8 cellular contexts compared by ENCODE assay signal in the genomic region with DNA sequence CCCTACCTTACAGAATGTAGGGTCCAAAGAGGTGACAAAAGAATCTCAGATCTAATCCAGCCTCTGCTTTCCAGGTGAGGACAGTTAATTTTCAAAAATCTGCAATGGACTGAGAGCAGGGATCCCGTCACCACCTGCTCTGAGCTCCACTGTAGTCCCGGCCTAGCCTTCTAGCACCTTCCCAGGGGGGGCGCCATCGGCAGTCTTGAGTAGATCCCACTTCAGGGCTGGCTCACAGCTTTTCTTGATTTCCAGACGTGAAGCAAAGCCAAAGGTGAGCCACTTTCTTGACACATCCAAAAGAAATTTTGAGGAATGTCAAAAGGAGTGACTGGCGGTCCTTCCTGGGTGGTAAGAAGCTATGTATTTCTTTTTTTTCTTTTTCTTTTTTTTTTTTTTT.
A peak's percentile ranks its signal among the peaks of the same experiment; 100 is the strongest.
DNase-seq lines count a peak whose midpoint lies in the region; ATAC-seq, FAIRE-seq and TF ChIP-seq lines count a peak whose summit lies in the region.

No MANE protein-coding gene starts in this region.

- CTCF ChIA-PET in WTC11 (lab: Charles Lee), result interaction anchor here (0.6 to 3.6 kb wide), 66 partner anchors 17 to 965 kb away, joined by 3 to 69 read pairs (median 4); a partner anchor contains a TSS

- H3K4me1 Mint-ChIP-seq in WTC11, result no peaks in the 10 kb centered on the region
- peaks cover 14% of the 10 kb centered on the region for H3K4me1 Mint-ChIP-seq in activated T-helper 2 cell treated with anti-CD3 and anti-CD28 coated beads, Interferon-gamma antibody, Interleukin-2, Interleukin-4, amounts not matched to agents 10 μg/mL and 5 μg/mL and 100 μg/mL, durations not matched to agents 14 hours and 24 hours and 36 hours (ENCODE audit: low read depth)

- no peak overlapping the region for H3K27ac ChIP-seq in keratinocyte (ENCODE audit: control insufficient read depth, insufficient read depth, low read length)

- no peak overlapping the region for H3K4me3 Mint-ChIP-seq in WTC11
- no peak overlapping the region for H3K4me3 Mint-ChIP-seq in activated T-helper 2 cell treated with anti-CD3 and anti-CD28 coated beads, Interferon-gamma antibody, Interleukin-2, Interleukin-4, amounts not matched to agents 10 μg/mL and 5 μg/mL and 100 μg/mL, durations not matched to agents 14 hours and 24 hours and 36 hours (ENCODE audit: low read depth)

- ATAC-seq in WTC11 (peak; percentile 63), GM21526 (IDR thresholded peaks at IDR 0.05; ENCODE audit: low FRiP score, unreplicated experiment) (no peak), HG02973 (IDR thresholded peaks at IDR 0.05; ENCODE audit: unreplicated experiment) (no peak), HG03442 (IDR thresholded peaks at IDR 0.05; ENCODE audit: unreplicated experiment) (no peak)

- H3K4me1 ChIP-seq in keratinocyte (ENCODE audit: control insufficient read depth, extremely low read depth, insufficient read depth, low read length), result peaks cover 8% of the 10 kb centered on the region

- no peak for FAIRE-seq in keratinocyte (lab: Jason Lieb, UNC)

- H3K79me2 ChIP-seq in keratinocyte (ENCODE audit: control insufficient read depth, insufficient read depth, low read length), result no peaks in the 10 kb centered on the region

- DNase-seq in ACHN (peak; percentile 17), GM19238 (ENCODE audit: insufficient read length, low spot score) (peak; percentile 29), WTC11 (ENCODE audit: low spot score) (peak; percentile 76), keratinocyte (ENCODE audit: low read depth, low spot score) (no peak)
- DNase-seq in activated T-helper 2 cell treated with anti-CD3 and anti-CD28 coated beads, Interferon-gamma antibody, Interleukin-2, Interleukin-4, amounts not matched to agents 10 μg/mL and 5 μg/mL and 100 μg/mL, durations not matched to agents 14 hours and 24 hours and 36 hours (ENCODE audit: low spot score), result no peak

- H3K27me3 Mint-ChIP-seq in WTC11 (ENCODE audit: low read depth), result no peaks in the 10 kb centered on the region
- no peaks in the 10 kb centered on the region for H3K27me3 Mint-ChIP-seq in activated T-helper 2 cell treated with anti-CD3 and anti-CD28 coated beads, Interferon-gamma antibody, Interleukin-2, Interleukin-4, amounts not matched to agents 10 μg/mL and 5 μg/mL and 100 μg/mL, durations not matched to agents 14 hours and 24 hours and 36 hours (ENCODE audit: low read depth)

- H3K9me3 ChIP-seq in keratinocyte (ENCODE audit: control insufficient read depth, low read depth, low read length), result no peaks in the 10 kb centered on the region

- intact Hi-C loops in activated T-helper 2 cell treated with anti-CD3 and anti-CD28 coated beads, Interferon-gamma antibody, Interleukin-2, Interleukin-4, amounts not matched to agents 10 μg/mL and 5 μg/mL and 100 μg/mL, durations not matched to agents 14 hours and 24 hours and 36 hours (cut with micrococcal nuclease), result loop anchor here (1.0 to 10.0 kb wide), 8 partner anchors 132 to 811 kb away; no protein-coding TSS in a partner anchor

- POLR2A ChIA-PET in WTC11 (lab: Charles Lee), result interaction anchor here (0.7 to 2.1 kb wide), 2 partner anchors 69 to 509 kb away, joined by 3 to 8 read pairs; a partner anchor contains a TSS

- H3K36me3 ChIP-seq in keratinocyte (ENCODE audit: control insufficient read depth in 2 of 2, extremely low read depth in 1 of 2, insufficient read depth in 2 of 2, low read length in 2 of 2), result no peaks in the 10 kb centered on the region

- H3K36me3 Mint-ChIP-seq in WTC11, result no peaks in the 10 kb centered on the region
- H3K36me3 Mint-ChIP-seq in activated T-helper 2 cell treated with anti-CD3 and anti-CD28 coated beads, Interferon-gamma antibody, Interleukin-2, Interleukin-4, amounts not matched to agents 10 μg/mL and 5 μg/mL and 100 μg/mL, durations not matched to agents 14 hours and 24 hours and 36 hours (ENCODE audit: low read depth), result no peaks in the 10 kb centered on the region

- H3K4me3 ChIP-seq in keratinocyte (ENCODE audit: control insufficient read depth in 2 of 3, extremely low read depth in 1 of 3, insufficient read depth in 2 of 3, low read depth in 1 of 3, low read length in 3 of 3), result no peak overlapping the region

- H2AFZ ChIP-seq in keratinocyte (ENCODE audit: control insufficient read depth, low read length), result no peak overlapping the region

- H3K4me2 ChIP-seq in keratinocyte (ENCODE audit: control insufficient read depth, extremely low read depth, insufficient read depth, low read depth, low read length), result no peak overlapping the region

- dilution Hi-C loops in keratinocyte (cut with MboI; ENCODE audit: extremely low pct_ligation_motif_present, low sequenced_read_pairs), result no loop called here

- H3K27ac Mint-ChIP-seq in WTC11, result no peak overlapping the region
- no peak overlapping the region for H3K27ac Mint-ChIP-seq in activated T-helper 2 cell treated with anti-CD3 and anti-CD28 coated beads, Interferon-gamma antibody, Interleukin-2, Interleukin-4, amounts not matched to agents 10 μg/mL and 5 μg/mL and 100 μg/mL, durations not matched to agents 14 hours and 24 hours and 36 hours

- H3K9me1 ChIP-seq in keratinocyte (ENCODE audit: control insufficient read depth, extremely low read depth, insufficient read depth, low read length), result no peaks in the 10 kb centered on the region

- H3K27me3 ChIP-seq in keratinocyte (ENCODE audit: control insufficient read depth, extremely low read depth, insufficient read depth, low read length), result peaks cover 3% of the 10 kb centered on the region

- H3K9me3 Mint-ChIP-seq in WTC11, result no peaks in the 10 kb centered on the region
- H3K9me3 Mint-ChIP-seq in activated T-helper 2 cell treated with anti-CD3 and anti-CD28 coated beads, Interferon-gamma antibody, Interleukin-2, Interleukin-4, amounts not matched to agents 10 μg/mL and 5 μg/mL and 100 μg/mL, durations not matched to agents 14 hours and 24 hours and 36 hours, result no peaks in the 10 kb centered on the region

- TF ChIP-seq CTCF in WTC11 (IDR thresholded peaks at IDR 0.05) (no peak; the same call in 1 of the 2 replicates), keratinocyte (optimal IDR thresholded peaks at IDR 0.05 in 1 of 3, IDR thresholded peaks at IDR 0.05 in 1 of 3, conservative IDR thresholded peaks at IDR 0.05 in 1 of 3; ENCODE audit: extremely low read depth in 1 of 3, insufficient read depth in 2 of 3, low read length in 3 of 3) (peak; percentile 41 to 54 (median 42))

- no peaks in the 10 kb centered on the region for H4K20me1 ChIP-seq in keratinocyte (ENCODE audit: control insufficient read depth, extremely low read depth, insufficient read depth, low read length)

- in situ Hi-C loops in ACHN (cut with HindIII; ENCODE audit: low pct_ligation_motif_present, low pct_unique_long_range_greater_than_20kb, low sequenced_read_pairs), result no loop called here

- no peak overlapping the region for H3K9ac ChIP-seq in keratinocyte (ENCODE audit: control insufficient read depth, extremely low read depth, insufficient read depth, low read length)

TF ChIP-seq in WTC11, 78 proteins besides CTCF, POLR2A, EP300 and RAD21 (continues in another document):
- TF ChIP-seq, protein P1, sequence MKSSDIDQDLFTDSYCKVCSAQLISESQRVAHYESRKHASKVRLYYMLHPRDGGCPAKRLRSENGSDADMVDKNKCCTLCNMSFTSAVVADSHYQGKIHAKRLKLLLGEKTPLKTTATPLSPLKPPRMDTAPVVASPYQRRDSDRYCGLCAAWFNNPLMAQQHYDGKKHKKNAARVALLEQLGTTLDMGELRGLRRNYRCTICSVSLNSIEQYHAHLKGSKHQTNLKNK (CRISPR knock-in tag; IDR thresholded peaks at IDR 0.05), result no peak
- TF ChIP-seq, protein P2, sequence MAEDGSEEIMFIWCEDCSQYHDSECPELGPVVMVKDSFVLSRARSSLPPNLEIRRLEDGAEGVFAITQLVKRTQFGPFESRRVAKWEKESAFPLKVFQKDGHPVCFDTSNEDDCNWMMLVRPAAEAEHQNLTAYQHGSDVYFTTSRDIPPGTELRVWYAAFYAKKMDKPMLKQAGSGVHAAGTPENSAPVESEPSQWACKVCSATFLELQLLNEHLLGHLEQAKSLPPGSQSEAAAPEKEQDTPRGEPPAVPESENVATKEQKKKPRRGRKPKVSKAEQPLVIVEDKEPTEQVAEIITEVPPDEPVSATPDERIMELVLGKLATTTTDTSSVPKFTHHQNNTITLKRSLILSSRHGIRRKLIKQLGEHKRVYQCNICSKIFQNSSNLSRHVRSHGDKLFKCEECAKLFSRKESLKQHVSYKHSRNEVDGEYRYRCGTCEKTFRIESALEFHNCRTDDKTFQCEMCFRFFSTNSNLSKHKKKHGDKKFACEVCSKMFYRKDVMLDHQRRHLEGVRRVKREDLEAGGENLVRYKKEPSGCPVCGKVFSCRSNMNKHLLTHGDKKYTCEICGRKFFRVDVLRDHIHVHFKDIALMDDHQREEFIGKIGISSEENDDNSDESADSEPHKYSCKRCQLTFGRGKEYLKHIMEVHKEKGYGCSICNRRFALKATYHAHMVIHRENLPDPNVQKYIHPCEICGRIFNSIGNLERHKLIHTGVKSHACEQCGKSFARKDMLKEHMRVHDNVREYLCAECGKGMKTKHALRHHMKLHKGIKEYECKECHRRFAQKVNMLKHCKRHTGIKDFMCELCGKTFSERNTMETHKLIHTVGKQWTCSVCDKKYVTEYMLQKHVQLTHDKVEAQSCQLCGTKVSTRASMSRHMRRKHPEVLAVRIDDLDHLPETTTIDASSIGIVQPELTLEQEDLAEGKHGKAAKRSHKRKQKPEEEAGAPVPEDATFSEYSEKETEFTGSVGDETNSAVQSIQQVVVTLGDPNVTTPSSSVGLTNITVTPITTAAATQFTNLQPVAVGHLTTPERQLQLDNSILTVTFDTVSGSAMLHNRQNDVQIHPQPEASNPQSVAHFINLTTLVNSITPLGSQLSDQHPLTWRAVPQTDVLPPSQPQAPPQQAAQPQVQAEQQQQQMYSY (CRISPR knock-in tag; IDR thresholded peaks at IDR 0.05), result no peak
- TF ChIP-seq FOXP1 (CRISPR knock-in tag; IDR thresholded peaks at IDR 0.05; ENCODE audit: borderline replicate concordance) (no peak), ZNF396 (CRISPR knock-in tag; IDR thresholded peaks at IDR 0.05; ENCODE audit: borderline replicate concordance) (no peak), FOXK1 (CRISPR knock-in tag; IDR thresholded peaks at IDR 0.05) (no peak)
- TF ChIP-seq, protein P3, sequence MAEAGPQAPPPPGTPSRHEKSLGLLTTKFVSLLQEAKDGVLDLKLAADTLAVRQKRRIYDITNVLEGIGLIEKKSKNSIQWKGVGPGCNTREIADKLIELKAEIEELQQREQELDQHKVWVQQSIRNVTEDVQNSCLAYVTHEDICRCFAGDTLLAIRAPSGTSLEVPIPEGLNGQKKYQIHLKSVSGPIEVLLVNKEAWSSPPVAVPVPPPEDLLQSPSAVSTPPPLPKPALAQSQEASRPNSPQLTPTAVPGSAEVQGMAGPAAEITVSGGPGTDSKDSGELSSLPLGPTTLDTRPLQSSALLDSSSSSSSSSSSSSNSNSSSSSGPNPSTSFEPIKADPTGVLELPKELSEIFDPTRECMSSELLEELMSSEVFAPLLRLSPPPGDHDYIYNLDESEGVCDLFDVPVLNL (CRISPR knock-in tag; IDR thresholded peaks at IDR 0.05; ENCODE audit: borderline replicate concordance, low read depth), result no peak
- TF ChIP-seq, protein P4, sequence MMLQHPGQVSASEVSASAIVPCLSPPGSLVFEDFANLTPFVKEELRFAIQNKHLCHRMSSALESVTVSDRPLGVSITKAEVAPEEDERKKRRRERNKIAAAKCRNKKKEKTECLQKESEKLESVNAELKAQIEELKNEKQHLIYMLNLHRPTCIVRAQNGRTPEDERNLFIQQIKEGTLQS (CRISPR knock-in tag; conservative IDR thresholded peaks at IDR 0.05), result no peak

Comparison
In these comparisons a context has a peak if more than half of its experiments do, and no peak if none do; other contexts are left out.
1. DNase-seq: peak in ACHN (single experiment), GM19238 (single experiment) and WTC11 (single experiment); none in keratinocyte (single experiment) and activated T-helper 2 cell treated with anti-CD3 and anti-CD28 coated beads, Interferon-gamma antibody, Interleukin-2, Interleukin-4, amounts not matched to agents 10 μg/mL and 5 μg/mL and 100 μg/mL, durations not matched to agents 14 hours and 24 hours and 36 hours (single experiment).